In genomic region chr1:174998569-174999215, GRCh38 we compare ENCODE assay signal across 8 cellular contexts. TPM values are rescaled to one million over a fixed set of nuclear protein-coding genes. Genes with fewer than 3 reads are reported as not detected.
A peak's percentile ranks its signal among the peaks of the same experiment; 100 is the strongest.
DNase-seq lines count a peak whose midpoint lies in the region; ATAC-seq and TF ChIP-seq lines count a peak whose summit lies in the region.

No MANE protein-coding gene starts in this region.

- peak overlapping the region; percentile 97 for H3K27ac ChIP-seq in 22Rv1

- H3K27ac Mint-ChIP-seq in activated T-cell treated with anti-CD3 and anti-CD28 coated beads, Interleukin-2, amount 50 U/mL, for 72 hours = no peak overlapping the region
- no peak overlapping the region for H3K27ac Mint-ChIP-seq in osteocyte (ENCODE audit: unreplicated experiment)

- H3K36me3 Mint-ChIP-seq in activated T-cell treated with anti-CD3 and anti-CD28 coated beads, Interleukin-2, amount 50 U/mL, for 72 hours (ENCODE audit: insufficient read depth in 2 of 2) = peaks cover 6 to 22% of the 10 kb centered on the region in 2 donors
- H3K36me3 Mint-ChIP-seq in osteocyte (ENCODE audit: unreplicated experiment) = no peaks in the 10 kb centered on the region

- TF ChIP-seq CTCF in 22Rv1 (IDR thresholded peaks at IDR 0.05) = peak; percentile 92
- TF ChIP-seq CTCF in GM12864 (IDR thresholded peaks at IDR 0.05; ENCODE audit: low read depth, low read length, missing control alignments) = peak; percentile 76
- peak; percentile 83 for TF ChIP-seq CTCF in osteocyte (IDR thresholded peaks at IDR 0.05)

- no peaks in the 10 kb centered on the region for H3K27me3 Mint-ChIP-seq in activated T-cell treated with anti-CD3 and anti-CD28 coated beads, Interleukin-2, amount 50 U/mL, for 72 hours (ENCODE audit: low read depth)
- no peaks in the 10 kb centered on the region for H3K27me3 Mint-ChIP-seq in osteocyte (ENCODE audit: unreplicated experiment)

- H3K4me3 ChIP-seq in GM12864 (ENCODE audit: low read depth, low read length) = peak overlapping the region; percentile 56

- no peaks in the 10 kb centered on the region for H3K9me3 Mint-ChIP-seq in activated T-cell treated with anti-CD3 and anti-CD28 coated beads, Interleukin-2, amount 50 U/mL, for 72 hours
- no peaks in the 10 kb centered on the region for H3K9me3 Mint-ChIP-seq in osteocyte (ENCODE audit: unreplicated experiment)

- DNase-seq in GM12864 (ENCODE audit: low read depth) (no peak), HT-29 (ENCODE audit: low spot score) (peak; percentile 89), NCI-H748 (lab: John Stamatoyannopoulos, UW; ENCODE audit: unreplicated experiment) (peak; percentile 78), foreskin melanocyte (peak; percentile 39), osteocyte (ENCODE audit: extremely low spot score, unreplicated experiment) (no peak)
- DNase-seq in activated T-cell treated with anti-CD3 and anti-CD28 coated beads, Interleukin-2, amount 50 U/mL, for 72 hours = peak; percentile 46 to 54

- peaks cover 30% of the 10 kb centered on the region for H3K4me1 Mint-ChIP-seq in activated T-cell treated with anti-CD3 and anti-CD28 coated beads, Interleukin-2, amount 50 U/mL, for 72 hours (ENCODE audit: low read depth)
- H3K4me1 Mint-ChIP-seq in osteocyte (ENCODE audit: unreplicated experiment) = peaks cover 42% of the 10 kb centered on the region

- H3K4me3 Mint-ChIP-seq in activated T-cell treated with anti-CD3 and anti-CD28 coated beads, Interleukin-2, amount 50 U/mL, for 72 hours = no peak overlapping the region
- H3K4me3 Mint-ChIP-seq in osteocyte (ENCODE audit: unreplicated experiment) = no peak overlapping the region

- no peak for ATAC-seq in activated T-cell treated with anti-CD3 and anti-CD28 coated beads, Interleukin-2, amount 50 U/mL, for 72 hours (replicated peaks in 1 of 2)
- ATAC-seq in GM19351 (IDR thresholded peaks at IDR 0.05; ENCODE audit: unreplicated experiment) = no peak

RNA-seq across cellular contexts. Expression of gene CACYBP, which starts 1.1 kb away (rescaled TPM):
- 210 and 211 TPM in 2 replicates for total RNA-seq in HT-29 (2014; rRNA removed; shearing (Covaris generic))
- 100 to 1,000 TPM; 270 to 306 TPM for total RNA-seq in activated T-cell treated with anti-CD3 and anti-CD28 coated beads, Interleukin-2, amount 50 U/mL, for 72 hours
- total RNA-seq in osteocyte = 58.3 and 75.7 TPM in 2 replicates

RNA-seq across cellular contexts. Expression of gene MRPS14, which starts 24.5 kb away (rescaled TPM):
- 18.7 and 18.8 TPM in 2 replicates for total RNA-seq in HT-29 (2014; rRNA removed; shearing (Covaris generic))
- 10 to 100 TPM; 28.7 to 30.1 TPM for total RNA-seq in activated T-cell treated with anti-CD3 and anti-CD28 coated beads, Interleukin-2, amount 50 U/mL, for 72 hours
- 27.7 and 29.8 TPM in 2 replicates for total RNA-seq in osteocyte

Comparison
In these comparisons a context has a peak if more than half of its experiments do, and no peak if none do; other contexts are left out.
1. DNase-seq: peak in HT-29 (single experiment), NCI-H748 (single experiment), activated T-cell treated with anti-CD3 and anti-CD28 coated beads, Interleukin-2, amount 50 U/mL, for 72 hours (2 of 2) and foreskin melanocyte (single experiment); none in GM12864 (single experiment) and osteocyte (single experiment).
2. Peak in every context shown above with its lines, with median percentiles within 50 percentile points of each other: CTCF ChIP-seq.